Comparison of ENCODE assay signal across 21 cellular contexts in the genomic region with DNA sequence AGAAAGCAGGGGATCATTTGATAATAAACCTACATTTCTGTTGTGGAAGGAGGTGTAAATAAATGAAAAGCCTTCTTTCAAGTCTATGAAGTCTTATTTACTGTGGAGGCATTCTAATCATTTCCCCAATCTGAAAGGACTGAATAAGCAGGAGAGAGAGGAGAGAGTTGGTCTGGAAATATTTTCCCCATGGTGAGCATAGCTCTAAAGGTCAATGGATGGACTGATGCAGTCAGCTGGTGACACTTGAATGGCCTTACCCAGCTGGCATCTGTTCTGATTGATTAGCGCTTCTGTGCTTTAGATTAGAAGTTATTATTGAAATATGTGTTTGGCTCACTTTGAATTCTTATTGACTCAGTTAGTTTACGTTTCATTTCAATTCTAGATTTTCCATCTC.
"Had no signal": no experiment of that assay in that cellular context is flagged by ENCODE, and none has a peak within 500 bp of the region (broad histone marks: within the 10 kb centered on the region; RNA-seq: fewer than 3 reads in every experiment).

No MANE protein-coding gene starts in this region.

- H3K27me3 ChIP-seq: heart left ventricle, ovary, right atrium auricular region, spleen, suprapubic skin, tibial artery, uterus had no signal

- DNase-seq: heart left ventricle; islet precursor cell; left ventricle myocardium superior; lower lobe of right lung; mammary epithelial cell; mesendoderm; naive thymus-derived CD4-positive, alpha-beta T cell; ovary; small intestine; spleen; stimulated activated CD4-positive, alpha-beta T cell treated with anti-CD3 and anti-CD28 coated beads, Interleukin-4, amount 100 ng/mL, for 24 hours; stimulated activated naive CD4-positive, alpha-beta T cell; tibial artery; trophoblast cell; uterus had no signal

- H3K4me1 ChIP-seq: spleen, uterus had no signal

- FAIRE-seq: small intestine had no signal

- ATAC-seq: heart left ventricle; left ventricle myocardium superior; lower lobe of right lung; naive thymus-derived CD4-positive, alpha-beta T cell; natural killer cell treated with Interleukin-12 subunit alpha and Interleukin-12 subunit beta and Interleukin-15 and Interleukin-18, amount 100 ng/mL, for 72 hours; sciatic nerve; stimulated activated effector memory CD8-positive, alpha-beta T cell treated with anti-CD3 and anti-CD28 coated beads, Interleukin-12 subunit alpha, Interleukin-12 subunit beta, amount 100 ng/mL, for 72 hours had no signal

- H3K36me3 ChIP-seq: heart left ventricle, lower lobe of right lung, ovary, right atrium auricular region, spleen, suprapubic skin, thoracic aorta, tibial artery, uterus had no signal

- H3K27ac ChIP-seq: heart left ventricle, lower lobe of right lung, ovary, right atrium auricular region, spleen, suprapubic skin, thoracic aorta, tibial artery, uterus had no signal

- H3K4me3 ChIP-seq: heart left ventricle, lower lobe of right lung, ovary, right atrium auricular region, spleen, suprapubic skin, thoracic aorta, tibial artery, uterus had no signal

- H3K9me3 ChIP-seq: heart left ventricle, lower lobe of right lung, ovary, right atrium auricular region, spleen, suprapubic skin, thoracic aorta, tibial artery, uterus had no signal
